Comparison of ENCODE assay signal across 1 cellular context in genomic region chr20:43584448-43585138, GRCh38.
TF ChIP-seq lines count a peak whose summit lies in the region.

No MANE protein-coding gene starts in this region.

TF ChIP-seq in IMR-90, 13 proteins besides CTCF, POLR2A, EP300 and RAD21 (continued from another document):
- TF ChIP-seq ELK1 (IDR thresholded peaks at IDR 0.05; ENCODE audit: borderline replicate concordance, low read depth, low read length) (no peak), FOS (IDR thresholded peaks at IDR 0.05; ENCODE audit: low read depth, low read length) (no peak), BHLHE40 (IDR thresholded peaks at IDR 0.05; ENCODE audit: low read depth, low read length) (no peak), MAFK (IDR thresholded peaks at IDR 0.05; ENCODE audit: low read depth, low read length) (no peak), MXI1 (IDR thresholded peaks at IDR 0.05; ENCODE audit: borderline replicate concordance, low read depth, low read length) (no peak), MAZ (IDR thresholded peaks at IDR 0.05; ENCODE audit: borderline replicate concordance, low read depth, low read length) (no peak), CEBPB (IDR thresholded peaks at IDR 0.05; ENCODE audit: low read depth, low read length) (no peak)
